ENCODE assay signal across 8 cellular contexts in genomic region chr1:108049083-108049819, GRCh38.
DNase-seq lines count a peak whose midpoint lies in the region; ATAC-seq and TF ChIP-seq lines count a peak whose summit lies in the region.
"Had no signal": no experiment of that assay in that cellular context is flagged by ENCODE, and none has a peak within 500 bp of the region (broad histone marks: within the 10 kb centered on the region; RNA-seq: fewer than 3 reads in every experiment).

No MANE protein-coding gene starts in this region.

- H3K27ac Mint-ChIP-seq in activated T-helper 2 cell treated with anti-CD3 and anti-CD28 coated beads, Interferon-gamma antibody, Interleukin-2, Interleukin-4, amounts not matched to agents 10 μg/mL and 5 μg/mL and 100 μg/mL, durations not matched to agents 14 hours and 24 hours and 36 hours: no peak overlapping the region

- H3K36me3 Mint-ChIP-seq in activated T-helper 2 cell treated with anti-CD3 and anti-CD28 coated beads, Interferon-gamma antibody, Interleukin-2, Interleukin-4, amounts not matched to agents 10 μg/mL and 5 μg/mL and 100 μg/mL, durations not matched to agents 14 hours and 24 hours and 36 hours (ENCODE audit: low read depth): no peaks in the 10 kb centered on the region

- H3K4me1 Mint-ChIP-seq in activated T-helper 2 cell treated with anti-CD3 and anti-CD28 coated beads, Interferon-gamma antibody, Interleukin-2, Interleukin-4, amounts not matched to agents 10 μg/mL and 5 μg/mL and 100 μg/mL, durations not matched to agents 14 hours and 24 hours and 36 hours (ENCODE audit: low read depth): peaks cover 10% of the 10 kb centered on the region

- H3K79me2 ChIP-seq in Loucy (ENCODE audit: insufficient read depth, low read length): peaks cover 14% of the 10 kb centered on the region; the same call in 1 of the 2 replicates

- peak; percentile 58 to 62 for ATAC-seq in right cardiac atrium

- no peak overlapping the region for H3K27ac ChIP-seq in right cardiac atrium (ENCODE audit: low read length)

- H3K9me2 ChIP-seq in Loucy (replicated peaks; ENCODE audit: low read depth, low read length): no peaks in the 10 kb centered on the region

- H4K20me1 ChIP-seq in Loucy (ENCODE audit: insufficient read depth, low read length, poor library complexity, severe bottlenecking): no peaks in the 10 kb centered on the region

- H3K27me3 Mint-ChIP-seq in activated T-helper 2 cell treated with anti-CD3 and anti-CD28 coated beads, Interferon-gamma antibody, Interleukin-2, Interleukin-4, amounts not matched to agents 10 μg/mL and 5 μg/mL and 100 μg/mL, durations not matched to agents 14 hours and 24 hours and 36 hours (ENCODE audit: low read depth): peaks cover 6% of the 10 kb centered on the region

- H3K9ac ChIP-seq in Loucy (ENCODE audit: low read depth, low read length, poor library complexity, severe bottlenecking): peak overlapping the region; percentile 85

- H3K27me3 ChIP-seq in Loucy (ENCODE audit: insufficient read depth, low read length, poor library complexity, severe bottlenecking) (no peaks in the 10 kb centered on the region), right cardiac atrium (ENCODE audit: control insufficient read depth, insufficient read depth) (no peaks in the 10 kb centered on the region)

- DNase-seq in GF-D8 (lab: John Stamatoyannopoulos, UW) (peak; percentile 26), right cardiac atrium (peak; percentile 53 to 86 (median 76)), NCI-H2029 treated with DMSO at 0.1 percent for 48 hours (lab: John Stamatoyannopoulos, UW) (no peak)
- DNase-seq in activated naive CD4-positive, alpha-beta T cell treated with anti-CD3 and anti-CD28 coated beads, Interleukin-2, amount 50 U/mL, for 16 hours: peak; percentile 29
- DNase-seq in stimulated activated CD4-positive, alpha-beta T cell treated with anti-CD3 and anti-CD28 coated beads, Interleukin-1b, Interleukin-23, amount 100 ng/mL, for 48 hours: peak; percentile 15
- no peak for DNase-seq in activated T-helper 2 cell treated with anti-CD3 and anti-CD28 coated beads, Interferon-gamma antibody, Interleukin-2, Interleukin-4, amounts not matched to agents 10 μg/mL and 5 μg/mL and 100 μg/mL, durations not matched to agents 14 hours and 24 hours and 36 hours (ENCODE audit: low spot score)

- WGBS in right cardiac atrium: 38% methylated on average over 6 of the region's 6 CpGs

- no peaks in the 10 kb centered on the region for H3K9me3 ChIP-seq in Loucy (ENCODE audit: insufficient read depth, low read depth, low read length)
- H3K9me3 ChIP-seq in right cardiac atrium (ENCODE audit: control insufficient read depth, low read length): no peaks in the 10 kb centered on the region

- H3K4me3 ChIP-seq in Loucy (ENCODE audit: low read length, poor library complexity, severe bottlenecking) (no peak overlapping the region), right cardiac atrium (ENCODE audit: low read length) (no peak overlapping the region)
- H3K4me3 ChIP-seq: lung had no signal

- no peaks in the 10 kb centered on the region for H3K36me3 ChIP-seq in Loucy (ENCODE audit: insufficient read depth, low read length)

- no peaks in the 10 kb centered on the region for H3K9me3 Mint-ChIP-seq in activated T-helper 2 cell treated with anti-CD3 and anti-CD28 coated beads, Interferon-gamma antibody, Interleukin-2, Interleukin-4, amounts not matched to agents 10 μg/mL and 5 μg/mL and 100 μg/mL, durations not matched to agents 14 hours and 24 hours and 36 hours

- intact Hi-C loops in right cardiac atrium (cut with DNase I): no loop called here
- intact Hi-C loops in activated T-helper 2 cell treated with anti-CD3 and anti-CD28 coated beads, Interferon-gamma antibody, Interleukin-2, Interleukin-4, amounts not matched to agents 10 μg/mL and 5 μg/mL and 100 μg/mL, durations not matched to agents 14 hours and 24 hours and 36 hours (cut with micrococcal nuclease): no loop called here

- H3K4me1 ChIP-seq in Loucy (ENCODE audit: insufficient read depth, low read length, poor library complexity, severe bottlenecking) (peaks cover 97% of the 10 kb centered on the region), right cardiac atrium (ENCODE audit: control insufficient read depth, insufficient read depth, low read length) (peaks cover 20% of the 10 kb centered on the region)

- H3K4me3 Mint-ChIP-seq in activated T-helper 2 cell treated with anti-CD3 and anti-CD28 coated beads, Interferon-gamma antibody, Interleukin-2, Interleukin-4, amounts not matched to agents 10 μg/mL and 5 μg/mL and 100 μg/mL, durations not matched to agents 14 hours and 24 hours and 36 hours (ENCODE audit: low read depth): no peak overlapping the region

- peaks cover 38% of the 10 kb centered on the region for H3F3A ChIP-seq in Loucy (ENCODE audit: low read depth)

- peak overlapping the region; percentile 75 for H3K4me2 ChIP-seq in Loucy (ENCODE audit: low read depth, low read length, poor library complexity, severe bottlenecking)

- no peak overlapping the region for H2AFZ ChIP-seq in Loucy (ENCODE audit: low read length)

- TF ChIP-seq CTCF in Loucy (conservative IDR thresholded peaks at IDR 0.05; ENCODE audit: low read length): peak; percentile 87

Comparison
In these comparisons a context has a peak if more than half of its experiments do, and no peak if none do; other contexts are left out.
1. DNase-seq: peak in GF-D8 (single experiment), activated naive CD4-positive, alpha-beta T cell treated with anti-CD3 and anti-CD28 coated beads, Interleukin-2, amount 50 U/mL, for 16 hours (single experiment), right cardiac atrium (3 of 3) and stimulated activated CD4-positive, alpha-beta T cell treated with anti-CD3 and anti-CD28 coated beads, Interleukin-1b, Interleukin-23, amount 100 ng/mL, for 48 hours (single experiment); none in activated T-helper 2 cell treated with anti-CD3 and anti-CD28 coated beads, Interferon-gamma antibody, Interleukin-2, Interleukin-4, amounts not matched to agents 10 μg/mL and 5 μg/mL and 100 μg/mL, durations not matched to agents 14 hours and 24 hours and 36 hours (single experiment) and NCI-H2029 treated with DMSO at 0.1 percent for 48 hours (single experiment).